Comparison of ENCODE assay signal across 17 cellular contexts in the genomic region with DNA sequence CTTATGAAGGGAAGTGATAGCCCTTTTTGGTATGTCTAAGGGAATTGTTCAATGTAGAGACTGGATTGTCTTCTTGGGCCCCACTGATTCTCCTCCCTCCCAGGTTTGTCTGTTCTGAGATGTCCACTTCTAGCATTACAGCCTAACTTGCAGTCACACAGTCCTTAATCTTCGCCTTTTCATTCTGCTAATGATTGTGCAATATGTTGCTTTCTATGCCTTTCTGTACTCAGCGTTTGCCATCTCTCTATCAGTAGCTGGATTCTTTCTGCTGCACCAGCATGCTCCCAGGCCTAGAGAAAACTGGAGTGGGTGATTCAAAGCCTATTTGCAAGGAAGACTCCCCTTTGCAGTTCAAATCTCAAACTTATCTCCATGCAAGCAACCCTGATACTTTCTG.
"Had no signal": no experiment of that assay in that cellular context is flagged by ENCODE, and none has a peak within 500 bp of the region (broad histone marks: within the 10 kb centered on the region; RNA-seq: fewer than 3 reads in every experiment).

No MANE protein-coding gene starts in this region.

- H3K36me3 ChIP-seq: lower lobe of right lung, prostate gland, right atrium auricular region, sigmoid colon, stomach, thyroid gland, vagina had no signal

- H3K27ac ChIP-seq: dorsolateral prefrontal cortex, lower lobe of right lung, right atrium auricular region, sigmoid colon, stomach, thyroid gland, vagina had no signal

- DNase-seq: dorsolateral prefrontal cortex; effector CD4-positive, alpha-beta T cell; left ventricle myocardium superior; lower lobe of right lung; naive thymus-derived CD8-positive, alpha-beta T cell; sigmoid colon; stimulated activated CD4-positive, alpha-beta T cell treated with anti-CD3 and anti-CD28 coated beads, Interleukin-2, amount 100 ng/mL, for 24 hours; stimulated activated CD4-positive, alpha-beta T cell treated with anti-CD3 and anti-CD28 coated beads, Interleukin-4, amount 100 ng/mL, for 24 hours; stimulated activated naive CD4-positive, alpha-beta T cell treated with Interleukin-2 at 50 U/mL for 16 hours; stomach; thyroid gland; trophoblast cell had no signal

- FAIRE-seq: frontal cortex, keratinocyte had no signal

- H3K9me3 ChIP-seq: lower lobe of right lung, prostate gland, right atrium auricular region, sigmoid colon, stomach, thyroid gland, vagina had no signal

- H3K4me1 ChIP-seq: lower lobe of right lung, prostate gland, right atrium auricular region, sigmoid colon, stomach, thyroid gland, vagina had no signal

- H3K27me3 ChIP-seq: dorsolateral prefrontal cortex, right atrium auricular region, sigmoid colon, stomach, thyroid gland, vagina had no signal

- H3K4me3 ChIP-seq: dorsolateral prefrontal cortex, lower lobe of right lung, prostate gland, right atrium auricular region, sigmoid colon, stomach, thyroid gland, vagina had no signal
